Comparison of ENCODE assay signal across 12 cellular contexts in the genomic region with DNA sequence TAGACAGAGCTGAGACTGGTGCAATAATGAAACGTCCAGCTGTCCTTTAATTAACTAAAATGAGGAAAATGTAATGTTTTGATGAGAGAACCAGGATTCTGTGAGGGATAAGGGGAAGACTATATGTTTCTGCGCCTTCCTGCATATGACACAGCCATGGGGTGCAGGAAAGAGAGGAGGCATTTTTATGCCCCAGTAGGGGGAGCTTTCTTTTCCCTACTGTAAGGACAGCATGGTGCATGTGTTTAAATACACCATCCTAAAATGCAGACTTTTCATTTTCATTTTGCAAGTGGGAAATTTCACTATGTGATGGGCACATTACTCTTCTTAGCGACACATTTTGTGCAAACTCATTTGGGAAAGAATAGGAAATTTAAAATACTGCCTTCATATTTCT.
DNase-seq lines count a peak whose midpoint lies in the region; FAIRE-seq and TF ChIP-seq lines count a peak whose summit lies in the region.
"Had no signal": no experiment of that assay in that cellular context is flagged by ENCODE, and none has a peak within 500 bp of the region (broad histone marks: within the 10 kb centered on the region; RNA-seq: fewer than 3 reads in every experiment).

No MANE protein-coding gene starts in this region.

- no peak for FAIRE-seq in keratinocyte (lab: Jason Lieb, UNC)

- H4K91ac ChIP-seq in trophoblast cell (ENCODE audit: low read depth, low read length): no peak overlapping the region

- H3K4me3 ChIP-seq in HFF-Myc (replicated peaks; ENCODE audit: low read depth, low read length): no peak overlapping the region
- no peak overlapping the region for H3K4me3 ChIP-seq in keratinocyte (ENCODE audit: control insufficient read depth in 2 of 3, extremely low read depth in 1 of 3, insufficient read depth in 2 of 3, low read depth in 1 of 3, low read length in 3 of 3)
- H3K4me3 ChIP-seq in stomach: no peak overlapping the region
- H3K4me3 ChIP-seq in trophoblast cell (ENCODE audit: low read depth, low read length): no peak overlapping the region
- H3K4me3 ChIP-seq in suprapubic skin: no peak overlapping the region
- H3K4me3 ChIP-seq: coronary artery had no signal

- no peak overlapping the region for H4K12ac ChIP-seq in trophoblast cell (ENCODE audit: low read depth, low read length)

- no peak overlapping the region for H2BK5ac ChIP-seq in trophoblast cell (ENCODE audit: low read depth, low read length, poor library complexity)

- TF ChIP-seq POLR2A in stomach (IDR thresholded peaks at IDR 0.05) (no peak), suprapubic skin (IDR thresholded peaks at IDR 0.05) (no peak)

- H3K27me3 ChIP-seq in keratinocyte (ENCODE audit: control insufficient read depth, extremely low read depth, insufficient read depth, low read length) (no peaks in the 10 kb centered on the region), stomach (no peaks in the 10 kb centered on the region), trophoblast cell (ENCODE audit: insufficient read depth, low read length) (no peaks in the 10 kb centered on the region), suprapubic skin (no peaks in the 10 kb centered on the region)

- no peak overlapping the region for H3K18ac ChIP-seq in trophoblast cell (ENCODE audit: low read length)

- H2AFZ ChIP-seq in keratinocyte (ENCODE audit: control insufficient read depth, low read length) (no peak overlapping the region), trophoblast cell (ENCODE audit: insufficient read depth, low read length, poor library complexity) (no peak overlapping the region)

- no peak overlapping the region for H2BK12ac ChIP-seq in trophoblast cell (ENCODE audit: low read length)

- H3K14ac ChIP-seq in trophoblast cell (ENCODE audit: low read length): no peak overlapping the region

- no peaks in the 10 kb centered on the region for H3K79me1 ChIP-seq in trophoblast cell (ENCODE audit: low read length)

- intact Hi-C loops in stomach (cut with DNase I; ENCODE audit: low total_unique reads): no loop called here

- no peak overlapping the region for H3K9ac ChIP-seq in keratinocyte (ENCODE audit: control insufficient read depth, extremely low read depth, insufficient read depth, low read length)
- H3K9ac ChIP-seq in trophoblast cell (ENCODE audit: low read length): no peak overlapping the region

- WGBS in stomach, 5 donors: 76 to 84% (median 80%) methylated on average over 3 of the region's 3 CpGs
- WGBS in trophoblast cell (ENCODE audit: extremely low coverage, insufficient coverage, insufficient read length): no CpG with 5 or more reads among the region's 3 CpGs
- WGBS in suprapubic skin: 89% methylated on average over 3 of the region's 3 CpGs

- no peaks in the 10 kb centered on the region for H4K20me1 ChIP-seq in keratinocyte (ENCODE audit: control insufficient read depth, extremely low read depth, insufficient read depth, low read length)

- H3K9me3 ChIP-seq in keratinocyte (ENCODE audit: control insufficient read depth, low read depth, low read length): no peaks in the 10 kb centered on the region
- H3K9me3 ChIP-seq in stomach: no peaks in the 10 kb centered on the region
- no peaks in the 10 kb centered on the region for H3K9me3 ChIP-seq in trophoblast cell (ENCODE audit: insufficient read depth, low read depth, low read length)
- H3K9me3 ChIP-seq in suprapubic skin: no peaks in the 10 kb centered on the region

- H3K27ac ChIP-seq in VCaP (no peak overlapping the region), keratinocyte (ENCODE audit: control insufficient read depth, insufficient read depth, low read length) (no peak overlapping the region), stomach (no peak overlapping the region), trophoblast cell (ENCODE audit: low read depth, low read length) (no peak overlapping the region), suprapubic skin (no peak overlapping the region)
- H3K27ac ChIP-seq: coronary artery had no signal

- DNase-seq in D341Med (ENCODE audit: low spot score) (peak; percentile 33), HFF-Myc (ENCODE audit: extremely low read depth, low read depth) (no peak), keratinocyte (ENCODE audit: low read depth, low spot score) (no peak), stomach (no peak), NCI-H187 (lab: John Stamatoyannopoulos, UW) (no peak), trophoblast cell (no peak), suprapubic skin (ENCODE audit: low spot score in 2 of 2) (no peak)
- DNase-seq: activated CD8-positive, alpha-beta memory T cell treated with anti-CD3 and anti-CD28 coated beads, Interleukin-2, amount 50 U/mL, for 4 hours; left cardiac atrium; Right ventricle myocardium superior had no signal

- dilution Hi-C loops in keratinocyte (cut with MboI; ENCODE audit: extremely low pct_ligation_motif_present, low sequenced_read_pairs): no loop called here

- no peaks in the 10 kb centered on the region for H3K4me1 ChIP-seq in keratinocyte (ENCODE audit: control insufficient read depth, extremely low read depth, insufficient read depth, low read length)
- H3K4me1 ChIP-seq in stomach: no peaks in the 10 kb centered on the region
- H3K4me1 ChIP-seq in trophoblast cell (ENCODE audit: control insufficient read depth in 1 of 2, insufficient read depth in 2 of 2, low read length in 2 of 2): no peaks in the 10 kb centered on the region
- no peaks in the 10 kb centered on the region for H3K4me1 ChIP-seq in suprapubic skin

- H3K36me3 ChIP-seq in keratinocyte (ENCODE audit: control insufficient read depth in 2 of 2, extremely low read depth in 1 of 2, insufficient read depth in 2 of 2, low read length in 2 of 2): no peaks in the 10 kb centered on the region
- H3K36me3 ChIP-seq in stomach: no peaks in the 10 kb centered on the region
- no peaks in the 10 kb centered on the region for H3K36me3 ChIP-seq in trophoblast cell (ENCODE audit: control insufficient read depth in 1 of 2, insufficient read depth in 2 of 2, low read length in 2 of 2)
- H3K36me3 ChIP-seq in suprapubic skin: no peaks in the 10 kb centered on the region

- H3K79me2 ChIP-seq in keratinocyte (ENCODE audit: control insufficient read depth, insufficient read depth, low read length) (no peaks in the 10 kb centered on the region), trophoblast cell (ENCODE audit: control insufficient read depth, insufficient read depth, low read length, poor library complexity) (no peaks in the 10 kb centered on the region)

- no peaks in the 10 kb centered on the region for H3K9me1 ChIP-seq in keratinocyte (ENCODE audit: control insufficient read depth, extremely low read depth, insufficient read depth, low read length)

- no peak overlapping the region for H4K8ac ChIP-seq in trophoblast cell (ENCODE audit: low read depth, low read length)

- H2AK5ac ChIP-seq in trophoblast cell (ENCODE audit: low read length): no peak overlapping the region

- no peak overlapping the region for H3K23ac ChIP-seq in trophoblast cell (ENCODE audit: low read length)

- no peak overlapping the region for H2BK120ac ChIP-seq in trophoblast cell (ENCODE audit: insufficient read depth, low read length, poor library complexity)

- H3K4ac ChIP-seq in trophoblast cell (ENCODE audit: low read depth, low read length): no peak overlapping the region

- TF ChIP-seq EP300 in stomach (IDR thresholded peaks at IDR 0.05) (no peak), suprapubic skin (IDR thresholded peaks at IDR 0.05) (no peak)

- no peak overlapping the region for H3K4me2 ChIP-seq in keratinocyte (ENCODE audit: control insufficient read depth, extremely low read depth, insufficient read depth, low read depth, low read length)
- no peak overlapping the region for H3K4me2 ChIP-seq in trophoblast cell (ENCODE audit: low read length)

- peak; percentile 37 for TF ChIP-seq CTCF in HFF-Myc (IDR thresholded peaks at IDR 0.05; ENCODE audit: low read depth, low read length, missing control alignments)
- peak; percentile 45 for TF ChIP-seq CTCF in VCaP (conservative IDR thresholded peaks at IDR 0.05)
- peak; percentile 28 to 54 (median 40) for TF ChIP-seq CTCF in keratinocyte (optimal IDR thresholded peaks at IDR 0.05 in 1 of 3, IDR thresholded peaks at IDR 0.05 in 1 of 3, conservative IDR thresholded peaks at IDR 0.05 in 1 of 3; ENCODE audit: extremely low read depth in 1 of 3, insufficient read depth in 2 of 3, low read length in 3 of 3)
- peak in 3 of 7 experiments; percentile 18 to 22 (median 19) for TF ChIP-seq CTCF in stomach (IDR thresholded peaks at IDR 0.05)
- TF ChIP-seq CTCF in suprapubic skin (IDR thresholded peaks at IDR 0.05): no peak

Comparison
In these comparisons a context has a peak if more than half of its experiments do, and no peak if none do; other contexts are left out.
1. CTCF ChIP-seq: peak in HFF-Myc (single experiment), VCaP (single experiment) and keratinocyte (3 of 3); none in suprapubic skin (0 of 2).